ENCODE assay signal across 7 cellular contexts in the genomic region with DNA sequence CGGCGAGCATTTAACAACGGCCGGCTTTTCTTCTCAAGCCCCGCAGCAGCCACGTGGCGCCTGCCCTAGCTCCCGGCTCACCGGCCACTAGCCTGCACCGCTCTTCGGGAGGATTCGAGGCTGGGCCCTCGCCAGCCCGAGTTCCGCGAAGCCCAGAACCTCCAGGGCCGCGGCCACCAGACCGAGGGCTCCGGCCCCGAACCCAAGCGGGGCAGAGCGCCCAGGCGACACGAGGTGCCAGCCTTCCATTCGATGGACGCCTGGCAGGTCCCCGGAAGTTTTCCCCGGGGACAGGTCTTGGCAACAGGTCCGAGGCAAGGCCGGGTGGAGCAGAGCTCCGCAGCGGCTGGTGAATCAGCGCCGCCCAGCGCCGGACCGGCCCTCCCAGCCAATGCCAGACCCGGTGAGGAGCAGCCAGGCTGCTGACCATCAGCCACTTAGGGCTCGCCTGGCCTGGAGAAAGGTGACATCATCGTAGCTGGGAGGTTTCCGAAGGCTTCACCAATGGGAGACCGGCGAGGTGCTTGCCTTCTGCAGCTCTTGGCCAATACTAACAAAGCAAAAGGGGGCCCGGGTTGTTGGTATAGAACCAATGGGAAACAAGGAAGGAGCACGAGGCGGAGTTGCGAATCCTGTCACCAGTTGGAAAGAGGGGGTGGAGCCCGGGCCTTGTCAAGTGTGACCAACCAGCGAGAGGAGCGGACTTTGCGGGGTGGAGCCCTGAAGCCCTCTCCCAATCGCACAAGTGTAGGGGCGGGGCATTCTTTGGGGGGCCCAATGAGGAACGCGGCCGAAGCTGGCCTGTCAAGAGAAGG.
DNase-seq lines count a peak whose midpoint lies in the region; ATAC-seq and TF ChIP-seq lines count a peak whose summit lies in the region.

No MANE protein-coding gene starts in this region.

- peak overlapping the region; percentile 93 for H3K27ac ChIP-seq in rectal smooth muscle tissue (ENCODE audit: low read depth, low read length)

- peaks cover 6% of the 10 kb centered on the region for H3K36me3 ChIP-seq in rectal smooth muscle tissue (ENCODE audit: control insufficient read depth, insufficient read depth, low read length)

- in situ Hi-C loops in astrocyte of the cerebellum (cut with HindIII; ENCODE audit: low sequenced_read_pairs): loop anchor here (5.0 kb wide), 1 partner anchor 173 kb away; a partner anchor contains a TSS

- H3K4me3 ChIP-seq in astrocyte of the cerebellum (ENCODE audit: low read depth, low read length): peak overlapping the region; percentile 78
- peak overlapping the region; percentile 79 for H3K4me3 ChIP-seq in rectal smooth muscle tissue (ENCODE audit: low read length)

- H3K4me1 ChIP-seq in rectal smooth muscle tissue (ENCODE audit: control insufficient read depth, insufficient read depth, low read length): peaks cover 2% of the 10 kb centered on the region

- no peak for TF ChIP-seq CTCF in astrocyte of the cerebellum (IDR thresholded peaks at IDR 0.05; ENCODE audit: low read depth, low read length, missing control alignments)

- no peaks in the 10 kb centered on the region for H3K27me3 ChIP-seq in rectal smooth muscle tissue (ENCODE audit: control insufficient read depth, insufficient read depth, low read length)

- DNase-seq in NCI-H187 treated with DMSO at 0.1 percent for 48 hours (lab: John Stamatoyannopoulos, UW): peak; percentile 100
- peak; percentile 100 for DNase-seq in T-helper 22 cell (ENCODE audit: low read depth)
- peak; percentile 100 for DNase-seq in astrocyte of the cerebellum (ENCODE audit: low read depth)
- peak; percentile 98 for DNase-seq in hepatic stellate cell (ENCODE audit: low spot score)

- peak overlapping the region; percentile 75 for H3K9ac ChIP-seq in rectal smooth muscle tissue (ENCODE audit: low read length)

- peak; percentile 93 for ATAC-seq in GM18499 (IDR thresholded peaks at IDR 0.05; ENCODE audit: insufficient read depth, unreplicated experiment)
- ATAC-seq in HG02943 (IDR thresholded peaks at IDR 0.05; ENCODE audit: low read depth, unreplicated experiment): peak; percentile 95

Comparison
In these comparisons a context has a peak if more than half of its experiments do, and no peak if none do; other contexts are left out.
1. Peak in every context shown above with its lines: DNase-seq, ATAC-seq, H3K4me3 ChIP-seq and H3K27ac ChIP-seq.